ENCODE assay signal across 9 cellular contexts in the genomic region with DNA sequence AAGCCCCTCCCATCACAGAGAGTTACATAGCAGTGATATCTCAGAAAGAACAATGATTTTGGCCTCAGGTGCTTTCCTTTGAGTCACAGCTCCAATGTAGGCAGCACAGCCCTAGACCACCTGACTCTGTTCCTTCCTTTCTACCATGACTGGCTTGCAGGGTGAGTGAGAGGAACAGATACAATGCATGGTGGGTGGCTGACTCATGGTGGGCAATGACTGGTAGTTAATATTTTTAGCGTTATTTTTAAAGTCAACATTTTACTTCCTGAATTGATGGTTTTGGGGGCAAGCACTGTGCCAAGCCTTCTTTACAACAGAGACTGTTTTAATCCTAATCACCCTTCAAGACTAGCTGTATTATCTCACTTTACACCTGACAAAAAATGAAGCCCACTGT. TPM values are rescaled to one million over a fixed set of nuclear protein-coding genes. Genes with fewer than 3 reads are reported as not detected.
DNase-seq lines count a peak whose midpoint lies in the region; ATAC-seq and TF ChIP-seq lines count a peak whose summit lies in the region.
"Had no signal": no experiment of that assay in that cellular context is flagged by ENCODE, and none has a peak within 500 bp of the region (broad histone marks: within the 10 kb centered on the region; RNA-seq: fewer than 3 reads in every experiment).

No MANE protein-coding gene starts in this region.

- H3K27me3 Mint-ChIP-seq in nephron (ENCODE audit: low read depth), result peaks cover 46% of the 10 kb centered on the region
- peaks cover 56% of the 10 kb centered on the region for H3K27me3 Mint-ChIP-seq in activated T-helper 1 cell treated with anti-CD3 and anti-CD28 coated beads, Interleukin-12 subunit alpha, Interleukin-12 subunit beta, Interleukin-2, Interleukin-4 antibody, amounts not matched to agents 30 ng/mL and 10 ng/mL and 1 ng/mL, durations not matched to agents 14 hours and 24 hours and 36 hours (ENCODE audit: insufficient read depth)

- peaks cover 11% of the 10 kb centered on the region for H3K4me1 Mint-ChIP-seq in nephron
- peaks cover 13% of the 10 kb centered on the region for H3K4me1 Mint-ChIP-seq in activated T-helper 1 cell treated with anti-CD3 and anti-CD28 coated beads, Interleukin-12 subunit alpha, Interleukin-12 subunit beta, Interleukin-2, Interleukin-4 antibody, amounts not matched to agents 30 ng/mL and 10 ng/mL and 1 ng/mL, durations not matched to agents 14 hours and 24 hours and 36 hours (ENCODE audit: low read depth)

- DNase-seq in RKO (ENCODE audit: low spot score), result peak; percentile 37
- DNase-seq in NCI-H510A treated with DMSO at 0.1 percent for 48 hours (lab: John Stamatoyannopoulos, UW), result no peak
- DNase-seq in hippocampal formation (lab: John Stamatoyannopoulos, UW), result no peak
- no peak for DNase-seq in middle frontal gyrus (ENCODE audit: extremely low spot score, low spot score)
- no peak for DNase-seq in activated T-helper 1 cell treated with anti-CD3 and anti-CD28 coated beads, Interleukin-12 subunit alpha, Interleukin-12 subunit beta, Interleukin-2, Interleukin-4 antibody, amounts not matched to agents 30 ng/mL and 10 ng/mL and 1 ng/mL, durations not matched to agents 14 hours and 24 hours and 36 hours (ENCODE audit: low spot score)

- H3K4me3 Mint-ChIP-seq in nephron, result peak overlapping the region; percentile 57 to 74 (median 71)
- no peak overlapping the region for H3K4me3 Mint-ChIP-seq in activated T-helper 1 cell treated with anti-CD3 and anti-CD28 coated beads, Interleukin-12 subunit alpha, Interleukin-12 subunit beta, Interleukin-2, Interleukin-4 antibody, amounts not matched to agents 30 ng/mL and 10 ng/mL and 1 ng/mL, durations not matched to agents 14 hours and 24 hours and 36 hours

- intact Hi-C loops in activated T-helper 1 cell treated with anti-CD3 and anti-CD28 coated beads, Interleukin-12 subunit alpha, Interleukin-12 subunit beta, Interleukin-2, Interleukin-4 antibody, amounts not matched to agents 30 ng/mL and 10 ng/mL and 1 ng/mL, durations not matched to agents 14 hours and 24 hours and 36 hours (cut with micrococcal nuclease), result loop anchor here (5.0 kb wide), 1 partner anchor 208 kb away; a partner anchor contains a TSS

- H3K36me3 Mint-ChIP-seq in nephron (ENCODE audit: low read depth), result peaks cover 4% of the 10 kb centered on the region
- no peaks in the 10 kb centered on the region for H3K36me3 Mint-ChIP-seq in activated T-helper 1 cell treated with anti-CD3 and anti-CD28 coated beads, Interleukin-12 subunit alpha, Interleukin-12 subunit beta, Interleukin-2, Interleukin-4 antibody, amounts not matched to agents 30 ng/mL and 10 ng/mL and 1 ng/mL, durations not matched to agents 14 hours and 24 hours and 36 hours (ENCODE audit: low read depth)

- no peaks in the 10 kb centered on the region for H3K9me3 Mint-ChIP-seq in nephron
- H3K9me3 Mint-ChIP-seq in activated T-helper 1 cell treated with anti-CD3 and anti-CD28 coated beads, Interleukin-12 subunit alpha, Interleukin-12 subunit beta, Interleukin-2, Interleukin-4 antibody, amounts not matched to agents 30 ng/mL and 10 ng/mL and 1 ng/mL, durations not matched to agents 14 hours and 24 hours and 36 hours, result no peaks in the 10 kb centered on the region

- TF ChIP-seq CTCF in nephron (IDR thresholded peaks at IDR 0.05; ENCODE audit: unreplicated experiment in 3 of 3), result no peak

- peak overlapping the region in 1 of 3 experiments; percentile 41 for H3K27ac Mint-ChIP-seq in nephron
- H3K27ac Mint-ChIP-seq in activated T-helper 1 cell treated with anti-CD3 and anti-CD28 coated beads, Interleukin-12 subunit alpha, Interleukin-12 subunit beta, Interleukin-2, Interleukin-4 antibody, amounts not matched to agents 30 ng/mL and 10 ng/mL and 1 ng/mL, durations not matched to agents 14 hours and 24 hours and 36 hours, result no peak overlapping the region

- peak; percentile 41 for ATAC-seq in GM18511 (IDR thresholded peaks at IDR 0.05; ENCODE audit: unreplicated experiment)
- peak; percentile 62 for ATAC-seq in HG02870 (IDR thresholded peaks at IDR 0.05; ENCODE audit: unreplicated experiment)
- ATAC-seq: heart right ventricle had no signal

RNA-seq across cellular contexts. Expression of a gene that starts 32.8 kb away (rescaled TPM):
- 0.44 and 0.83 TPM in 2 replicates for total RNA-seq in activated T-helper 1 cell treated with anti-CD3 and anti-CD28 coated beads, Interleukin-12 subunit alpha, Interleukin-12 subunit beta, Interleukin-2, Interleukin-4 antibody, amounts not matched to agents 30 ng/mL and 10 ng/mL and 1 ng/mL, durations not matched to agents 14 hours and 24 hours and 36 hours
